In the genomic region with DNA sequence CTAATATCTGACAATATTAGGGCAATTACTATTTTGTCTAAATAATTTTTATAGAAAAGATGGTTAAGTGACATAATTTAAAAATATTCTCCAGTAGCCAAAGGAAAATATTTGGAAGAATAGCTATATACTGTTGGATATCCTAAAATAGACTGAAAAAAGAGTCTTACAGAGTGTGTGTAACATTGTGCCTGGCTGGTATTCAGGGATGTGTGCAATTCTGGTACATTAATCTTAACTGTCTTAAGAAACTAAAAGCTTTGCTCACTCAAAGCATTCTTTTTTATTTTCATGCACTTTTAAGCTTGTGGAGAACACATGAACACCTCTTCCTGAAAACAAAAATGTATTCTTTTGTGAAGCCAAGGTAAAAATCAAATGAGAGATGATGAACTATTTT, we compare ENCODE assay signal across 18 cellular contexts. TPM values are rescaled to one million over a fixed set of nuclear protein-coding genes. Genes with fewer than 3 reads are reported as not detected.
DNase-seq lines count a peak whose midpoint lies in the region; ATAC-seq and TF ChIP-seq lines count a peak whose summit lies in the region.
"Had no signal": no experiment of that assay in that cellular context is flagged by ENCODE, and none has a peak within 500 bp of the region (broad histone marks: within the 10 kb centered on the region; RNA-seq: fewer than 3 reads in every experiment).

No MANE protein-coding gene starts in this region.

- peaks cover 10% of the 10 kb centered on the region for H3K4me1 ChIP-seq in fibroblast of lung (ENCODE audit: control insufficient read depth, extremely low read depth, insufficient read depth, low read length)
- H3K4me1 ChIP-seq in CD8-positive, alpha-beta memory T cell (ENCODE audit: insufficient read depth, low read length): no peaks in the 10 kb centered on the region

- POLR2A ChIA-PET in CD8-positive, alpha-beta memory T cell (lab: Charles Lee): no interaction called here

- H3K9me3 Mint-ChIP-seq in neural crest cell: no peaks in the 10 kb centered on the region
- H3K9me3 Mint-ChIP-seq in type B pancreatic cell: no peaks in the 10 kb centered on the region
- H3K9me3 Mint-ChIP-seq in CD8-positive, alpha-beta memory T cell: no peaks in the 10 kb centered on the region
- H3K9me3 Mint-ChIP-seq: H9 had no signal

- peak overlapping the region; percentile 23 for H3K4me2 ChIP-seq in fibroblast of lung (ENCODE audit: extremely low read depth, insufficient read depth, low read length)
- H3K4me2 ChIP-seq: KMS-11 had no signal

- ATAC-seq in HG03354 (IDR thresholded peaks at IDR 0.05; ENCODE audit: poor library complexity, severe bottlenecking, unreplicated experiment): no peak
- no peak for ATAC-seq in HG03378 (IDR thresholded peaks at IDR 0.05; ENCODE audit: unreplicated experiment)
- ATAC-seq: activated CD8-positive, alpha-beta memory T cell treated with anti-CD3 and anti-CD28 coated beads, Interleukin-2, amount 10 ng/mL, durations not matched to agents 7 days and 5 days had no signal

- H3K27me3 Mint-ChIP-seq in neural crest cell (ENCODE audit: low read depth) (no peaks in the 10 kb centered on the region), type B pancreatic cell (no peaks in the 10 kb centered on the region)
- H3K27me3 Mint-ChIP-seq in CD8-positive, alpha-beta memory T cell: no peaks in the 10 kb centered on the region

- peak overlapping the region; percentile 4 for H3K4me3 Mint-ChIP-seq in neural crest cell
- peak overlapping the region; percentile 42 for H3K4me3 Mint-ChIP-seq in type B pancreatic cell
- no peak overlapping the region for H3K4me3 Mint-ChIP-seq in CD8-positive, alpha-beta memory T cell
- H3K4me3 Mint-ChIP-seq: activated CD8-positive, alpha-beta memory T cell treated with anti-CD3 and anti-CD28 coated beads, Interleukin-2, amount 10 ng/mL, durations not matched to agents 7 days and 5 days; H9 had no signal

- TF ChIP-seq CTCF in VCaP (conservative IDR thresholded peaks at IDR 0.05) (no peak), fibroblast of lung (conservative IDR thresholded peaks at IDR 0.05 in 1 of 2, IDR thresholded peaks at IDR 0.05 in 1 of 2; ENCODE audit: low read depth in 1 of 2, low read length in 2 of 2) (no peak), neural crest cell (conservative IDR thresholded peaks at IDR 0.05) (no peak), type B pancreatic cell (conservative IDR thresholded peaks at IDR 0.05) (no peak)

- no peaks in the 10 kb centered on the region for H3K9me3 ChIP-seq in fibroblast of lung (ENCODE audit: control insufficient read depth, insufficient read depth, low read depth, low read length)
- H3K9me3 ChIP-seq in CD8-positive, alpha-beta memory T cell (ENCODE audit: low read length): no peaks in the 10 kb centered on the region
- H3K9me3 ChIP-seq: neutrophil had no signal

- peaks cover 19% of the 10 kb centered on the region for H3K4me1 Mint-ChIP-seq in neural crest cell
- peaks cover 18% of the 10 kb centered on the region for H3K4me1 Mint-ChIP-seq in type B pancreatic cell (ENCODE audit: unreplicated experiment)
- no peaks in the 10 kb centered on the region for H3K4me1 Mint-ChIP-seq in CD8-positive, alpha-beta memory T cell

- H3K27ac Mint-ChIP-seq in neural crest cell (ENCODE audit: unreplicated experiment) (peak overlapping the region; percentile 84), type B pancreatic cell (peak overlapping the region; percentile 44)
- no peak overlapping the region for H3K27ac Mint-ChIP-seq in CD8-positive, alpha-beta memory T cell
- H3K27ac Mint-ChIP-seq: activated CD8-positive, alpha-beta memory T cell treated with anti-CD3 and anti-CD28 coated beads, Interleukin-2, amount 10 ng/mL, durations not matched to agents 7 days and 5 days had no signal

- H3K27me3 ChIP-seq in fibroblast of lung (ENCODE audit: control insufficient read depth, insufficient read depth, low read length): no peaks in the 10 kb centered on the region
- no peaks in the 10 kb centered on the region for H3K27me3 ChIP-seq in CD8-positive, alpha-beta memory T cell (ENCODE audit: insufficient read depth, low read length, poor library complexity, severe bottlenecking)
- H3K27me3 ChIP-seq: neutrophil had no signal

- H2AFZ ChIP-seq in fibroblast of lung (ENCODE audit: low read length): no peak overlapping the region

- no peaks in the 10 kb centered on the region for H3K79me2 ChIP-seq in fibroblast of lung (ENCODE audit: control insufficient read depth, insufficient read depth, low read length)

- H3K36me3 Mint-ChIP-seq in neural crest cell (ENCODE audit: low read depth): no peaks in the 10 kb centered on the region
- H3K36me3 Mint-ChIP-seq in type B pancreatic cell: peaks cover 9% of the 10 kb centered on the region
- no peaks in the 10 kb centered on the region for H3K36me3 Mint-ChIP-seq in CD8-positive, alpha-beta memory T cell
- H3K36me3 Mint-ChIP-seq: activated CD8-positive, alpha-beta memory T cell treated with anti-CD3 and anti-CD28 coated beads, Interleukin-2, amount 10 ng/mL, durations not matched to agents 7 days and 5 days had no signal

- H3K4me3 ChIP-seq in fibroblast of lung (replicated peaks in 1 of 4; ENCODE audit: control extremely low read depth in 1 of 4, insufficient read depth in 1 of 4, low read depth in 3 of 4, low read length in 4 of 4): no peak overlapping the region
- H3K4me3 ChIP-seq in CD8-positive, alpha-beta memory T cell (ENCODE audit: low read length): no peak overlapping the region

- no peaks in the 10 kb centered on the region for H4K20me1 ChIP-seq in fibroblast of lung (ENCODE audit: control insufficient read depth, extremely low read depth, insufficient read depth, low read length)

- DNase-seq in fibroblast of lung (ENCODE audit: low read depth in 2 of 2) (peak; percentile 55 to 68), neural crest cell (ENCODE audit: low read depth, low spot score) (no peak), type B pancreatic cell (ENCODE audit: extremely low spot score, unreplicated experiment) (no peak), NOMO-1 (lab: John Stamatoyannopoulos, UW; ENCODE audit: unreplicated experiment in 2 of 2) (no peak)
- DNase-seq in CD8-positive, alpha-beta memory T cell: no peak
- DNase-seq: activated CD8-positive, alpha-beta memory T cell treated with anti-CD3 and anti-CD28 coated beads, Interleukin-2, amount 10 ng/mL, durations not matched to agents 7 days and 5 days; activated naive CD4-positive, alpha-beta T cell treated with Interleukin-2 at 50 U/mL for 16 hours; DND-41; H9; left cardiac atrium; NCI-H345; stimulated activated CD4-positive, alpha-beta T cell treated with anti-CD3 and anti-CD28 coated beads, Interleukin-15, amount 100 ng/mL, for 24 hours had no signal

- H3K9ac ChIP-seq in fibroblast of lung (ENCODE audit: insufficient read depth, low read length): no peak overlapping the region
- H3K9ac ChIP-seq: KMS-11 had no signal

- H3K27ac ChIP-seq in VCaP (peak overlapping the region; percentile 43), fibroblast of lung (ENCODE audit: insufficient read depth, low read length) (peak overlapping the region; percentile 1)
- H3K27ac ChIP-seq in CD8-positive, alpha-beta memory T cell (ENCODE audit: low read depth, low read length): no peak overlapping the region
- H3K27ac ChIP-seq: C4-2B, KMS-11, neutrophil had no signal

- H3K36me3 ChIP-seq in fibroblast of lung (ENCODE audit: control insufficient read depth, insufficient read depth, low read length): no peaks in the 10 kb centered on the region
- no peaks in the 10 kb centered on the region for H3K36me3 ChIP-seq in CD8-positive, alpha-beta memory T cell (ENCODE audit: insufficient read depth, low read length)
- H3K36me3 ChIP-seq: neutrophil had no signal

- CTCF ChIA-PET in CD8-positive, alpha-beta memory T cell (lab: Charles Lee): no interaction called here

RNA-seq across cellular contexts. Expression of a gene that starts 10.1 kb away (rescaled TPM):
- 21.8 and 25.6 TPM in 2 replicates for total RNA-seq in fibroblast of lung
- polyA plus RNA-seq in fibroblast of lung: 15.6 and 27.0 TPM in 2 replicates
- 13.6 and 17.9 TPM in 2 replicates for polyA plus RNA-seq in fibroblast of lung (2012)
- 0.12 and 3.7 TPM in 2 replicates for polyA minus RNA-seq in fibroblast of lung (ENCODE audit: low replicate concordance)
- 39.3 and 42.4 TPM in 2 replicates for total RNA-seq in neural crest cell
- 26.0 and 51.5 TPM in 2 replicates for total RNA-seq in type B pancreatic cell (ENCODE audit: low replicate concordance)
- total RNA-seq in CD8-positive, alpha-beta memory T cell: 10 to 100 TPM; 17.1 to 21.9 TPM
- polyA plus RNA-seq in CD8-positive, alpha-beta memory T cell: 7.5 TPM

Comparison
In these comparisons a context has a peak if more than half of its experiments do, and no peak if none do; other contexts are left out.
1. DNase-seq: peak in fibroblast of lung (2 of 2); none in neural crest cell (single experiment), type B pancreatic cell (single experiment), CD8-positive, alpha-beta memory T cell (0 of 5) and NOMO-1 (0 of 2).
2. H3K27ac Mint-ChIP-seq: peak in neural crest cell (single experiment) and type B pancreatic cell (single experiment); none in CD8-positive, alpha-beta memory T cell (0 of 8).
3. H3K4me3 Mint-ChIP-seq: peak in neural crest cell (single experiment) and type B pancreatic cell (single experiment); none in CD8-positive, alpha-beta memory T cell (0 of 7).